ENCODE assay signal across 29 cellular contexts in genomic region chr11:76759092-76759491, GRCh38. TPM values are rescaled to one million over a fixed set of nuclear protein-coding genes. Genes with fewer than 3 reads are reported as not detected.
"Had no signal": no experiment of that assay in that cellular context is flagged by ENCODE, and none has a peak within 500 bp of the region (broad histone marks: within the 10 kb centered on the region; RNA-seq: fewer than 3 reads in every experiment).

No MANE protein-coding gene starts in this region.

- H3K27me3 Mint-ChIP-seq: activated CD4-positive, alpha-beta memory T cell treated with anti-CD3 and anti-CD28 coated beads for 36 hours; activated naive CD4-positive, alpha-beta T cell treated with anti-CD3 and anti-CD28 coated beads, Interleukin-2, amount 50 U/mL, for 24 hours had no signal

- H3K4me1 Mint-ChIP-seq: activated naive CD4-positive, alpha-beta T cell treated with anti-CD3 and anti-CD28 coated beads, Interleukin-2, amount 50 U/mL, for 24 hours; central memory CD8-positive, alpha-beta T cell; memory B cell; neural crest cell; stimulated activated naive B cell treated with anti-CD40 and anti-IgM and Interleukin-4, amounts not matched to agents 10 μg/mL and 1 μg/mL and 100 μg/mL, for 72 hours; T-helper 17 cell had no signal

- DNase-seq: activated CD4-positive, alpha-beta memory T cell treated with anti-CD3 and anti-CD28 coated beads for 36 hours; activated CD4-positive, alpha-beta T cell treated with anti-CD3 and anti-CD28 coated beads for 48 hours; activated gamma-delta T cell; activated T-cell treated with anti-CD3 and anti-CD28 coated beads, Interleukin-2, amount 50 U/mL, for 72 hours; adrenal gland; brain microvascular endothelial cell; colonic mucosa; dorsolateral prefrontal cortex; effector memory CD8-positive, alpha-beta T cell; esophagus squamous epithelium; gastrocnemius medialis; hippocampal formation; islet precursor cell; left cardiac atrium; mucosa of descending colon; retina; stimulated activated CD4-positive, alpha-beta T cell treated with anti-CD3 and anti-CD28 coated beads, Interleukin-15, amount 100 ng/mL, for 24 hours; stimulated activated CD8-positive, alpha-beta memory T cell treated with anti-CD3 and anti-CD28 coated beads, Interleukin-4, amount 100 ng/mL, for 48 hours; stimulated activated naive B cell treated with anti-CD40 and anti-IgM and Interleukin-4, amounts not matched to agents 10 μg/mL and 1 μg/mL and 100 μg/mL, for 72 hours; T-helper 17 cell; transverse colon had no signal

- H3K4me2 ChIP-seq: smooth muscle cell had no signal

- H3K4me1 ChIP-seq: adrenal gland had no signal

- H3K27ac Mint-ChIP-seq: activated CD4-positive, alpha-beta memory T cell treated with anti-CD3 and anti-CD28 coated beads for 36 hours; activated T-cell treated with anti-CD3 and anti-CD28 coated beads, Interleukin-2, amount 50 U/mL, for 72 hours; memory B cell; stimulated activated naive B cell treated with anti-CD40 and anti-IgM and Interleukin-4, amounts not matched to agents 10 μg/mL and 1 μg/mL and 100 μg/mL, for 72 hours; T-helper 17 cell had no signal

- H3K36me3 Mint-ChIP-seq: activated CD4-positive, alpha-beta memory T cell treated with anti-CD3 and anti-CD28 coated beads for 36 hours; activated naive CD4-positive, alpha-beta T cell treated with anti-CD3 and anti-CD28 coated beads, Interleukin-2, amount 50 U/mL, for 24 hours; memory B cell; stimulated activated naive B cell treated with anti-CD40 and anti-IgM and Interleukin-4, amounts not matched to agents 10 μg/mL and 1 μg/mL and 100 μg/mL, for 72 hours had no signal

- H3K9me3 Mint-ChIP-seq: activated CD4-positive, alpha-beta memory T cell treated with anti-CD3 and anti-CD28 coated beads for 36 hours; activated naive CD4-positive, alpha-beta T cell treated with anti-CD3 and anti-CD28 coated beads, Interleukin-2, amount 50 U/mL, for 24 hours; activated T-cell treated with anti-CD3 and anti-CD28 coated beads, Interleukin-2, amount 50 U/mL, for 72 hours; central memory CD8-positive, alpha-beta T cell; effector memory CD8-positive, alpha-beta T cell; memory B cell; neural crest cell; stimulated activated naive B cell treated with anti-CD40 and anti-IgM and Interleukin-4, amounts not matched to agents 10 μg/mL and 1 μg/mL and 100 μg/mL, for 72 hours had no signal

- H3K27me3 ChIP-seq: adrenal gland, ascending aorta, brain microvascular endothelial cell, colonic mucosa, dorsolateral prefrontal cortex, esophagus squamous epithelium, gastrocnemius medialis, sigmoid colon, transverse colon had no signal

- H3K9me3 ChIP-seq: adrenal gland, ascending aorta, colonic mucosa, esophagus squamous epithelium, gastrocnemius medialis, mucosa of descending colon, sigmoid colon, transverse colon had no signal

- H3K4me3 ChIP-seq: adrenal gland, ascending aorta, colonic mucosa, dorsolateral prefrontal cortex, esophagus squamous epithelium, gastrocnemius medialis, mucosa of descending colon, sigmoid colon, smooth muscle cell, transverse colon had no signal

- FAIRE-seq: urothelium cell line had no signal

- ATAC-seq: activated T-cell treated with anti-CD3 and anti-CD28 coated beads, Interleukin-2, amount 50 U/mL, for 72 hours; effector memory CD8-positive, alpha-beta T cell; gastrocnemius medialis; left cardiac atrium; mucosa of descending colon; stimulated activated naive B cell treated with anti-CD40 and anti-IgM and Interleukin-4, amounts not matched to agents 10 μg/mL and 1 μg/mL and 100 μg/mL, for 72 hours; T-helper 17 cell had no signal

- H3K27ac ChIP-seq: adrenal gland, ascending aorta, brain microvascular endothelial cell, colonic mucosa, dorsolateral prefrontal cortex, esophagus squamous epithelium, gastrocnemius medialis, sigmoid colon, transverse colon had no signal

- H3K36me3 ChIP-seq: adrenal gland, ascending aorta, brain microvascular endothelial cell, colonic mucosa, esophagus squamous epithelium, gastrocnemius medialis, sigmoid colon, transverse colon had no signal

- H3K4me3 Mint-ChIP-seq: activated CD4-positive, alpha-beta memory T cell treated with anti-CD3 and anti-CD28 coated beads for 36 hours; activated naive CD4-positive, alpha-beta T cell treated with anti-CD3 and anti-CD28 coated beads, Interleukin-2, amount 50 U/mL, for 24 hours; activated T-cell treated with anti-CD3 and anti-CD28 coated beads, Interleukin-2, amount 50 U/mL, for 72 hours; central memory CD8-positive, alpha-beta T cell; effector memory CD8-positive, alpha-beta T cell; memory B cell; neural crest cell; stimulated activated naive B cell treated with anti-CD40 and anti-IgM and Interleukin-4, amounts not matched to agents 10 μg/mL and 1 μg/mL and 100 μg/mL, for 72 hours; T-helper 17 cell had no signal

RNA-seq across cellular contexts. Expression of gene TSKU, which starts 24.1 kb away (rescaled TPM):
- total RNA-seq: T-helper 17 cell had no signal
